In genomic region chr7:126803990-126804389, GRCh38 we compare ENCODE assay signal across 1 cellular context.
TF ChIP-seq lines count a peak whose summit lies in the region.

No MANE protein-coding gene starts in this region.

TF ChIP-seq in SK-N-SH, 30 proteins besides CTCF, POLR2A, EP300 and RAD21 (continued from another document):
- TF ChIP-seq TCF12 (IDR thresholded peaks at IDR 0.05) = 0 out of 2 replicates have a peak, but pooled peaks have one; percentile 12
